ENCODE assay signal across 2 cellular contexts in genomic region chr17:28188841-28189263, GRCh38.
TF ChIP-seq lines count a peak whose summit lies in the region.

No MANE protein-coding gene starts in this region.

TF ChIP-seq in SK-N-SH, 30 proteins besides CTCF, POLR2A, EP300 and RAD21 (continued from another document):
- TF ChIP-seq, protein P1, sequence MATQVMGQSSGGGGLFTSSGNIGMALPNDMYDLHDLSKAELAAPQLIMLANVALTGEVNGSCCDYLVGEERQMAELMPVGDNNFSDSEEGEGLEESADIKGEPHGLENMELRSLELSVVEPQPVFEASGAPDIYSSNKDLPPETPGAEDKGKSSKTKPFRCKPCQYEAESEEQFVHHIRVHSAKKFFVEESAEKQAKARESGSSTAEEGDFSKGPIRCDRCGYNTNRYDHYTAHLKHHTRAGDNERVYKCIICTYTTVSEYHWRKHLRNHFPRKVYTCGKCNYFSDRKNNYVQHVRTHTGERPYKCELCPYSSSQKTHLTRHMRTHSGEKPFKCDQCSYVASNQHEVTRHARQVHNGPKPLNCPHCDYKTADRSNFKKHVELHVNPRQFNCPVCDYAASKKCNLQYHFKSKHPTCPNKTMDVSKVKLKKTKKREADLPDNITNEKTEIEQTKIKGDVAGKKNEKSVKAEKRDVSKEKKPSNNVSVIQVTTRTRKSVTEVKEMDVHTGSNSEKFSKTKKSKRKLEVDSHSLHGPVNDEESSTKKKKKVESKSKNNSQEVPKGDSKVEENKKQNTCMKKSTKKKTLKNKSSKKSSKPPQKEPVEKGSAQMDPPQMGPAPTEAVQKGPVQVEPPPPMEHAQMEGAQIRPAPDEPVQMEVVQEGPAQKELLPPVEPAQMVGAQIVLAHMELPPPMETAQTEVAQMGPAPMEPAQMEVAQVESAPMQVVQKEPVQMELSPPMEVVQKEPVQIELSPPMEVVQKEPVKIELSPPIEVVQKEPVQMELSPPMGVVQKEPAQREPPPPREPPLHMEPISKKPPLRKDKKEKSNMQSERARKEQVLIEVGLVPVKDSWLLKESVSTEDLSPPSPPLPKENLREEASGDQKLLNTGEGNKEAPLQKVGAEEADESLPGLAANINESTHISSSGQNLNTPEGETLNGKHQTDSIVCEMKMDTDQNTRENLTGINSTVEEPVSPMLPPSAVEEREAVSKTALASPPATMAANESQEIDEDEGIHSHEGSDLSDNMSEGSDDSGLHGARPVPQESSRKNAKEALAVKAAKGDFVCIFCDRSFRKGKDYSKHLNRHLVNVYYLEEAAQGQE (IDR thresholded peaks at IDR 0.05; ENCODE audit: low read depth, low read length), result no peak
- peak; percentile 64 for TF ChIP-seq CHD2 (IDR thresholded peaks at IDR 0.05; ENCODE audit: low read length, partially characterized antibody)
- no peak for TF ChIP-seq USF2 (IDR thresholded peaks at IDR 0.05; ENCODE audit: borderline replicate concordance, low read depth, low read length)
- TF ChIP-seq JUND (IDR thresholded peaks at IDR 0.05), result no peak
- TF ChIP-seq, protein P2, sequence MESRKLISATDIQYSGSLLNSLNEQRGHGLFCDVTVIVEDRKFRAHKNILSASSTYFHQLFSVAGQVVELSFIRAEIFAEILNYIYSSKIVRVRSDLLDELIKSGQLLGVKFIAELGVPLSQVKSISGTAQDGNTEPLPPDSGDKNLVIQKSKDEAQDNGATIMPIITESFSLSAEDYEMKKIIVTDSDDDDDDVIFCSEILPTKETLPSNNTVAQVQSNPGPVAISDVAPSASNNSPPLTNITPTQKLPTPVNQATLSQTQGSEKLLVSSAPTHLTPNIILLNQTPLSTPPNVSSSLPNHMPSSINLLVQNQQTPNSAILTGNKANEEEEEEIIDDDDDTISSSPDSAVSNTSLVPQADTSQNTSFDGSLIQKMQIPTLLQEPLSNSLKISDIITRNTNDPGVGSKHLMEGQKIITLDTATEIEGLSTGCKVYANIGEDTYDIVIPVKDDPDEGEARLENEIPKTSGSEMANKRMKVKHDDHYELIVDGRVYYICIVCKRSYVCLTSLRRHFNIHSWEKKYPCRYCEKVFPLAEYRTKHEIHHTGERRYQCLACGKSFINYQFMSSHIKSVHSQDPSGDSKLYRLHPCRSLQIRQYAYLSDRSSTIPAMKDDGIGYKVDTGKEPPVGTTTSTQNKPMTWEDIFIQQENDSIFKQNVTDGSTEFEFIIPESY (IDR thresholded peaks at IDR 0.05; ENCODE audit: borderline replicate concordance, low read depth), result no peak
- no peak for TF ChIP-seq SMC3 (IDR thresholded peaks at IDR 0.05; ENCODE audit: low read depth, low read length)
- TF ChIP-seq MXI1 (IDR thresholded peaks at IDR 0.05; ENCODE audit: low read depth, low read length), result peak; percentile 72; the same call in 1 of the 2 replicates
- TF ChIP-seq USF1 (IDR thresholded peaks at IDR 0.05; ENCODE audit: borderline replicate concordance, low read depth), result no peak
- no peak for TF ChIP-seq IRF3 (IDR thresholded peaks at IDR 0.05; ENCODE audit: low read depth, low read length)
- no peak for TF ChIP-seq ELF1 (IDR thresholded peaks at IDR 0.05)
- TF ChIP-seq, protein P3, sequence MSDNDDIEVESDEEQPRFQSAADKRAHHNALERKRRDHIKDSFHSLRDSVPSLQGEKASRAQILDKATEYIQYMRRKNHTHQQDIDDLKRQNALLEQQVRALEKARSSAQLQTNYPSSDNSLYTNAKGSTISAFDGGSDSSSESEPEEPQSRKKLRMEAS (IDR thresholded peaks at IDR 0.05; ENCODE audit: low read depth), result no peak
- TF ChIP-seq FOXJ3 (CRISPR knock-in tag; IDR thresholded peaks at IDR 0.05), result peak; percentile 34
- no peak for TF ChIP-seq RFX5 (IDR thresholded peaks at IDR 0.05; ENCODE audit: low read length)
- no peak for TF ChIP-seq NRF1 (IDR thresholded peaks at IDR 0.05; ENCODE audit: low read depth, low read length)
- no peak for TF ChIP-seq TAF1 (IDR thresholded peaks at IDR 0.05; ENCODE audit: borderline replicate concordance, low read depth, low read length)
- TF ChIP-seq EZH2phosphoT487 (IDR thresholded peaks at IDR 0.05; ENCODE audit: borderline replicate concordance, low read depth), result no peak
- TF ChIP-seq TCF12 (IDR thresholded peaks at IDR 0.05), result no peak
- TF ChIP-seq FOXM1 (IDR thresholded peaks at IDR 0.05; ENCODE audit: low read depth), result no peak
- TF ChIP-seq NFIC (IDR thresholded peaks at IDR 0.05; ENCODE audit: borderline replicate concordance), result no peak
- no peak for TF ChIP-seq TEAD4 (IDR thresholded peaks at IDR 0.05; ENCODE audit: borderline replicate concordance, insufficient read depth)
- TF ChIP-seq GATA2 (CRISPR knock-in tag; IDR thresholded peaks at IDR 0.05), result peak; percentile 73
- TF ChIP-seq RXRA (IDR thresholded peaks at IDR 0.05; ENCODE audit: borderline replicate concordance, low read depth), result no peak
TF ChIP-seq in SK-N-SH: peak in this region for 4.

TF ChIP-seq in GM23338, 12 proteins besides CTCF, POLR2A, EP300 and RAD21 (continued from another document):
- TF ChIP-seq, protein P1 (IDR thresholded peaks at IDR 0.05; ENCODE audit: unreplicated experiment), result no peak
- TF ChIP-seq JUNB (IDR thresholded peaks at IDR 0.05; ENCODE audit: unreplicated experiment) (no peak), STAT1 (IDR thresholded peaks at IDR 0.05; ENCODE audit: unreplicated experiment) (no peak), CREB1 (CRISPR knock-in tag; IDR thresholded peaks at IDR 0.05; ENCODE audit: low read depth) (no peak), ZNF331 (CRISPR knock-in tag; IDR thresholded peaks at IDR 0.05; ENCODE audit: low read depth) (no peak), EZH2phosphoT487 (IDR thresholded peaks at IDR 0.05; ENCODE audit: unreplicated experiment) (no peak), ZNF114 (CRISPR knock-in tag; IDR thresholded peaks at IDR 0.05) (no peak), NANOG (IDR thresholded peaks at IDR 0.05; ENCODE audit: borderline replicate concordance) (no peak), POLR2AphosphoS5 (IDR thresholded peaks at IDR 0.05; ENCODE audit: low read depth) (no peak), EZH2 (IDR thresholded peaks at IDR 0.05; ENCODE audit: low read depth, unreplicated experiment) (no peak)
- TF ChIP-seq, protein P4, sequence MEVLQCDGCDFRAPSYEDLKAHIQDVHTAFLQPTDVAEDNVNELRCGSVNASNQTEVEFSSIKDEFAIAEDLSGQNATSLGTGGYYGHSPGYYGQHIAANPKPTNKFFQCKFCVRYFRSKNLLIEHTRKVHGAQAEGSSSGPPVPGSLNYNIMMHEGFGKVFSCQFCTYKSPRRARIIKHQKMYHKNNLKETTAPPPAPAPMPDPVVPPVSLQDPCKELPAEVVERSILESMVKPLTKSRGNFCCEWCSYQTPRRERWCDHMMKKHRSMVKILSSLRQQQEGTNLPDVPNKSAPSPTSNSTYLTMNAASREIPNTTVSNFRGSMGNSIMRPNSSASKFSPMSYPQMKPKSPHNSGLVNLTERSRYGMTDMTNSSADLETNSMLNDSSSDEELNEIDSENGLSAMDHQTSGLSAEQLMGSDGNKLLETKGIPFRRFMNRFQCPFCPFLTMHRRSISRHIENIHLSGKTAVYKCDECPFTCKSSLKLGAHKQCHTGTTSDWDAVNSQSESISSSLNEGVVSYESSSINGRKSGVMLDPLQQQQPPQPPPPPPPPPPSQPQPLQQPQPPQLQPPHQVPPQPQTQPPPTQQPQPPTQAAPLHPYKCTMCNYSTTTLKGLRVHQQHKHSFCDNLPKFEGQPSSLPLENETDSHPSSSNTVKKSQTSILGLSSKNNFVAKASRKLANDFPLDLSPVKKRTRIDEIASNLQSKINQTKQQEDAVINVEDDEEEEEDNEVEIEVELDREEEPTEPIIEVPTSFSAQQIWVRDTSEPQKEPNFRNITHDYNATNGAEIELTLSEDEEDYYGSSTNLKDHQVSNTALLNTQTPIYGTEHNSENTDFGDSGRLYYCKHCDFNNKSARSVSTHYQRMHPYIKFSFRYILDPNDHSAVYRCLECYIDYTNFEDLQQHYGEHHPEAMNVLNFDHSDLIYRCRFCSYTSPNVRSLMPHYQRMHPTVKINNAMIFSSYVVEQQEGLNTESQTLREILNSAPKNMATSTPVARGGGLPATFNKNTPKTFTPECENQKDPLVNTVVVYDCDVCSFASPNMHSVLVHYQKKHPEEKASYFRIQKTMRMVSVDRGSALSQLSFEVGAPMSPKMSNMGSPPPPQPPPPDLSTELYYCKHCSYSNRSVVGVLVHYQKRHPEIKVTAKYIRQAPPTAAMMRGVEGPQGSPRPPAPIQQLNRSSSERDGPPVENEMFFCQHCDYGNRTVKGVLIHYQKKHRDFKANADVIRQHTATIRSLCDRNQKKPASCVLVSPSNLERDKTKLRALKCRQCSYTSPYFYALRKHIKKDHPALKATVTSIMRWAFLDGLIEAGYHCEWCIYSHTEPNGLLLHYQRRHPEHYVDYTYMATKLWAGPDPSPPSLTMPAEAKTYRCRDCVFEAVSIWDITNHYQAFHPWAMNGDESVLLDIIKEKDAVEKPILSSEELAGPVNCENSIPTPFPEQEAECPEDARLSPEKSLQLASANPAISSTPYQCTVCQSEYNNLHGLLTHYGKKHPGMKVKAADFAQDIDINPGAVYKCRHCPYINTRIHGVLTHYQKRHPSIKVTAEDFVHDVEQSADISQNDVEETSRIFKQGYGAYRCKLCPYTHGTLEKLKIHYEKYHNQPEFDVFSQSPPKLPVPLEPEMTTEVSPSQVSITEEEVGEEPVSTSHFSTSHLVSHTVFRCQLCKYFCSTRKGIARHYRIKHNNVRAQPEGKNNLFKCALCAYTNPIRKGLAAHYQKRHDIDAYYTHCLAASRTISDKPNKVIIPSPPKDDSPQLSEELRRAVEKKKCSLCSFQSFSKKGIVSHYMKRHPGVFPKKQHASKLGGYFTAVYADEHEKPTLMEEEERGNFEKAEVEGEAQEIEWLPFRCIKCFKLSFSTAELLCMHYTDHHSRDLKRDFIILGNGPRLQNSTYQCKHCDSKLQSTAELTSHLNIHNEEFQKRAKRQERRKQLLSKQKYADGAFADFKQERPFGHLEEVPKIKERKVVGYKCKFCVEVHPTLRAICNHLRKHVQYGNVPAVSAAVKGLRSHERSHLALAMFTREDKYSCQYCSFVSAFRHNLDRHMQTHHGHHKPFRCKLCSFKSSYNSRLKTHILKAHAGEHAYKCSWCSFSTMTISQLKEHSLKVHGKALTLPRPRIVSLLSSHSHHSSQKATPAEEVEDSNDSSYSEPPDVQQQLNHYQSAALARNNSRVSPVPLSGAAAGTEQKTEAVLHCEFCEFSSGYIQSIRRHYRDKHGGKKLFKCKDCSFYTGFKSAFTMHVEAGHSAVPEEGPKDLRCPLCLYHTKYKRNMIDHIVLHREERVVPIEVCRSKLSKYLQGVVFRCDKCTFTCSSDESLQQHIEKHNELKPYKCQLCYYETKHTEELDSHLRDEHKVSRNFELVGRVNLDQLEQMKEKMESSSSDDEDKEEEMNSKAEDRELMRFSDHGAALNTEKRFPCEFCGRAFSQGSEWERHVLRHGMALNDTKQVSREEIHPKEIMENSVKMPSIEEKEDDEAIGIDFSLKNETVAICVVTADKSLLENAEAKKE (CRISPR knock-in tag; IDR thresholded peaks at IDR 0.05), result no peak
TF ChIP-seq in GM23338: peak in this region for 0.
